ENCODE assay signal across 8 cellular contexts in the genomic region with DNA sequence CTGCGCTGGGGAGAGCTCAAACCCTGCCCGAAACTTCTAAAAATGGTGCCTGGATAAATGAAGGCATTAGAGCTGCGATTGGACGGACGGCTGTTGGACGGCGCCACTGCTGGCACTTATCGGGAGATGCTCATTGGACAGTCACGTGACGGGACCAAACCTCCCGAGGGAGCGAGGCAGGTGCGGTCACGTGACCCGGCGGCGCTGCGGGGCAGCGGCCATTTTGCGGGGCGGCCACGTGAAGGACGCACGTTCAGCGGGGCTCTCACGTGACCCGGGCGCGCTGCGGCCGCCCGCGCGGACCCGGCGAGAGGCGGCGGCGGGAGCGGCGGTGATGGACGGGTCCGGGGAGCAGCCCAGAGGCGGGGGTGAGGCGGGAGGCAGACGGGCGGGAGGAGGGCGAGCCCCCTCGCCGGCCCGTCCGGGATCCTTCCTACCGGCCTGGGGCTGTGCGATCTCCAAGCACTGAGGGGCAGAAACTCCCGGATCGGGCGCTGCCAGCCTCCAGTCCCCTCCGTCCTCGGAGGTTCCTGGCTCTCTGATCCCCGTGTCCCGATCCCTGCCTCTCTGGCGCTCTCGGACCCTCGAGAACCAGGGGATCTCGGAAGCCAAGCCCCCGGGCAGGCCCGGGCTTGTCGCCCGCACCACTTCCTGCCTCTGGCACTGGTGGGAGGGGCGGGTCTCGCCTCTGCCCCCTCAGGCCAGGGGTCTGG. TPM values are rescaled to one million over a fixed set of nuclear protein-coding genes. Genes with fewer than 3 reads are reported as not detected.
DNase-seq lines count a peak whose midpoint lies in the region; ATAC-seq, FAIRE-seq and TF ChIP-seq lines count a peak whose summit lies in the region.

A gene (plus strand): TSS at position 281 of the 713 bp plus-strand sequence. CDS start 54 bp downstream, at position 335.

- no peaks in the 10 kb centered on the region for H3K27me3 ChIP-seq in right atrium auricular region

- TF ChIP-seq POLR2A in GM15510 (IDR thresholded peaks at IDR 0.05; ENCODE audit: borderline replicate concordance, extremely low read depth, insufficient read length) = peak; percentile 77

- no peaks in the 10 kb centered on the region for H3K9me3 ChIP-seq in right atrium auricular region

- H3K4me1 ChIP-seq in right atrium auricular region = peaks cover 0 to 14% of the 10 kb centered on the region in 2 donors

- peak in 1 of 2 donors; percentile 21 for TF ChIP-seq CTCF in right atrium auricular region (IDR thresholded peaks at IDR 0.05)

- intact Hi-C loops in T-helper 2 cell treated with Interferon-gamma antibody and Interleukin-4, amounts not matched to agents 100 ng/mL and 5 ng/mL, for 36 hours (cut with micrococcal nuclease) = loop anchor here (1.0 to 2.0 kb wide), 2 partner anchors 11 to 160 kb away; a partner anchor contains a TSS

- H3K4me3 ChIP-seq in right atrium auricular region = peak within 1 kb of the TSS; percentile 93 to 98

- peak; percentile 82 for ATAC-seq in HG02885 (IDR thresholded peaks at IDR 0.05; ENCODE audit: poor library complexity, unreplicated experiment)

- DNase-seq in NCI-H187 (lab: John Stamatoyannopoulos, UW) (peak; percentile 97 to 99), anterior cingulate cortex (lab: John Stamatoyannopoulos, UW) (peak; percentile 59 to 97 (median 92)), right atrium auricular region (ENCODE audit: low spot score) (peak; percentile 98), pulmonary artery endothelial cell (ENCODE audit: low read depth, low spot score) (peak; percentile 85), urothelium cell line (ENCODE audit: low spot score) (peak; percentile 97)

- peak; percentile 99 for FAIRE-seq in urothelium cell line (lab: Jason Lieb, UNC)

- H3K36me3 ChIP-seq in right atrium auricular region = no peaks in the 10 kb centered on the region

- H3K27ac ChIP-seq in right atrium auricular region = peak within 1 kb of the TSS; percentile 88 to 94

RNA-seq across cellular contexts. Expression of the gene that starts here (rescaled TPM):
- 326 and 330 TPM in 2 replicates for total RNA-seq in T-helper 2 cell treated with Interferon-gamma antibody and Interleukin-4, amounts not matched to agents 100 ng/mL and 5 ng/mL, for 36 hours
- 10 to 100 TPM; 10.7 to 21.2 TPM for total RNA-seq in right atrium auricular region
- 120 and 130 TPM in 2 replicates for total RNA-seq in pulmonary artery endothelial cell

Comparison
In these comparisons a context has a peak if more than half of its experiments do, and no peak if none do; other contexts are left out.
1. Peak in every context shown above with its lines: DNase-seq, ATAC-seq, H3K4me3 ChIP-seq and H3K27ac ChIP-seq.